In the genomic region with DNA sequence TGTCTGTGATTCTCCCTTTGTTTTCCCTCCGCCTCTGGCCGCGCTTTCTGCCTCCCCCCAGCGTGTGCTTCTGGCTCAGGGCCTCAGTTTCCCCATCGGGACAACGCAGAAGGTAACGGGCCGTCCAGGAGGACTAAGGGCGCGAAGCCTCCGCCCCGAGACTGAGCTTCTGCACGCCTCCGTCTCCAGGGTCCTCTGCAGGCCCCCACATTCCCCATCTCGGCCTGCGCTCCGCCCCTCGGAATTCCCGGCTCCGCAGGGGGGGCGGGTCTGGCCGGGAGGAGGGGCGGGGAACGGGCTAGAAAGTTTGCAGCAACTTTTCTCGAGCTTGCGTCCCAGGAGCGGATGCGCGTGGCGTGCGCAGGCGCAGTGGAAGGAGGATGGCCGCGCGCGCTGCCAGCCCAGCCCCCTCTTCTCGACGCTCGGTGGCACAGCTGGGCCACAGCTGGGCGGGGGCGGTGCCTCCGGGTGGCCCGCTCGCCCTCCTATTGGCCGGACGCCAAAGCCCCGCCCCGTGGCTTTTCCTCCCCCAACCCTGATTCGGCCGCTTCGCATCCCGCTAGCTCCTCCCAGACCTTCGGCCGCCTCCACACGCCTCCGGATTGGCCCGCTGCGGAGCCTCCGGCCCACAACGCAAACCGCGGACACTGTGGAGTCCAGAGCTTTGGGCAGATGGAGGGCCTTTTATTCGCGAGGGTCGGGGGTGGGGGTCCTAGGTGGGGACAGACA, we compare ENCODE assay signal across 1 cellular context.
TF ChIP-seq lines count a peak whose summit lies in the region.

Gene SIX5 (minus strand): TSS at position 199 of the 729 bp plus-strand sequence. CDS start 408 bp downstream, outside the sequence.

TF ChIP-seq in K562, 482 proteins besides CTCF, POLR2A, EP300 and RAD21 (continued from another document):
- TF ChIP-seq, protein P1, sequence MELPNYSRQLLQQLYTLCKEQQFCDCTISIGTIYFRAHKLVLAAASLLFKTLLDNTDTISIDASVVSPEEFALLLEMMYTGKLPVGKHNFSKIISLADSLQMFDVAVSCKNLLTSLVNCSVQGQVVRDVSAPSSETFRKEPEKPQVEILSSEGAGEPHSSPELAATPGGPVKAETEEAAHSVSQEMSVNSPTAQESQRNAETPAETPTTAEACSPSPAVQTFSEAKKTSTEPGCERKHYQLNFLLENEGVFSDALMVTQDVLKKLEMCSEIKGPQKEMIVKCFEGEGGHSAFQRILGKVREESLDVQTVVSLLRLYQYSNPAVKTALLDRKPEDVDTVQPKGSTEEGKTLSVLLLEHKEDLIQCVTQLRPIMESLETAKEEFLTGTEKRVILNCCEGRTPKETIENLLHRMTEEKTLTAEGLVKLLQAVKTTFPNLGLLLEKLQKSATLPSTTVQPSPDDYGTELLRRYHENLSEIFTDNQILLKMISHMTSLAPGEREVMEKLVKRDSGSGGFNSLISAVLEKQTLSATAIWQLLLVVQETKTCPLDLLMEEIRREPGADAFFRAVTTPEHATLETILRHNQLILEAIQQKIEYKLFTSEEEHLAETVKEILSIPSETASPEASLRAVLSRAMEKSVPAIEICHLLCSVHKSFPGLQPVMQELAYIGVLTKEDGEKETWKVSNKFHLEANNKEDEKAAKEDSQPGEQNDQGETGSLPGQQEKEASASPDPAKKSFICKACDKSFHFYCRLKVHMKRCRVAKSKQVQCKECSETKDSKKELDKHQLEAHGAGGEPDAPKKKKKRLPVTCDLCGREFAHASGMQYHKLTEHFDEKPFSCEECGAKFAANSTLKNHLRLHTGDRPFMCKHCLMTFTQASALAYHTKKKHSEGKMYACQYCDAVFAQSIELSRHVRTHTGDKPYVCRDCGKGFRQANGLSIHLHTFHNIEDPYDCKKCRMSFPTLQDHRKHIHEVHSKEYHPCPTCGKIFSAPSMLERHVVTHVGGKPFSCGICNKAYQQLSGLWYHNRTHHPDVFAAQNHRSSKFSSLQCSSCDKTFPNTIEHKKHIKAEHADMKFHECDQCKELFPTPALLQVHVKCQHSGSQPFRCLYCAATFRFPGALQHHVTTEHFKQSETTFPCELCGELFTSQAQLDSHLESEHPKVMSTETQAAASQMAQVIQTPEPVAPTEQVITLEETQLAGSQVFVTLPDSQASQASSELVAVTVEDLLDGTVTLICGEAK (IDR thresholded peaks at IDR 0.05) = 0 out of 2 replicates have a peak, but pooled peaks have one; percentile 10
- TF ChIP-seq, protein P1 (CRISPR knock-in tag; IDR thresholded peaks at IDR 0.05) = no peak
- TF ChIP-seq ZZZ3 (IDR thresholded peaks at IDR 0.05) = no peak
- TF ChIP-seq TCF3 (CRISPR knock-in tag; IDR thresholded peaks at IDR 0.05) = peak; percentile 59
- peak; percentile 75; the same call in 1 of the 2 replicates for TF ChIP-seq MBD2 (IDR thresholded peaks at IDR 0.05; ENCODE audit: borderline replicate concordance, low read depth)
- peak; percentile 99 for TF ChIP-seq HMGN3 (IDR thresholded peaks at IDR 0.05; ENCODE audit: borderline replicate concordance, extremely low read depth, insufficient read length, low read depth, low read length)
- TF ChIP-seq FOSL1 (tag; conservative IDR thresholded peaks at IDR 0.05) = no peak
- 0 out of 2 replicates have a peak, but pooled peaks have one; percentile 51 for TF ChIP-seq PRMT5 (CRISPR knock-in tag; IDR thresholded peaks at IDR 0.05)
- no peak for TF ChIP-seq ZNF408 (CRISPR knock-in tag; IDR thresholded peaks at IDR 0.05; ENCODE audit: low read depth)
- 0 out of 2 replicates have a peak, but pooled peaks have one; percentile 4 for TF ChIP-seq BHLHE40 (IDR thresholded peaks at IDR 0.05; ENCODE audit: low read length)
- TF ChIP-seq POLR2G (IDR thresholded peaks at IDR 0.05; ENCODE audit: low read depth, low read length) = peak; percentile 77
- peak in 1 of 2 experiments; percentile 30; a peak in 1 of 4 replicates for TF ChIP-seq RCOR1 (IDR thresholded peaks at IDR 0.05; ENCODE audit: borderline replicate concordance in 1 of 2, low read depth in 2 of 2, low read length in 2 of 2)
- no peak for TF ChIP-seq PHB2 (IDR thresholded peaks at IDR 0.05; ENCODE audit: low read depth)
- TF ChIP-seq MYNN (IDR thresholded peaks at IDR 0.05) = peak; percentile 97
- TF ChIP-seq MYNN (CRISPR knock-in tag; IDR thresholded peaks at IDR 0.05) = no peak
- TF ChIP-seq ARNT (IDR thresholded peaks at IDR 0.05) = peak in 1 of 2 experiments; percentile 73; a peak in 2 of 4 replicates
- TF ChIP-seq PHF21A (IDR thresholded peaks at IDR 0.05; ENCODE audit: borderline replicate concordance, low read depth) = no peak
- peak; percentile 42; the same call in 1 of the 2 replicates for TF ChIP-seq SMARCE1 (IDR thresholded peaks at IDR 0.05)
- no peak for TF ChIP-seq KAT8 (IDR thresholded peaks at IDR 0.05; ENCODE audit: low read depth)
- peak; percentile 63; the same call in 1 of the 2 replicates for TF ChIP-seq KLF16 (IDR thresholded peaks at IDR 0.05)
- no peak for TF ChIP-seq NEUROD1 (IDR thresholded peaks at IDR 0.05; ENCODE audit: borderline replicate concordance, low read depth, low read length, partially characterized antibody)
- no peak for TF ChIP-seq FUS (optimal IDR thresholded peaks at IDR 0.05; ENCODE audit: low read depth, low read length)
- TF ChIP-seq ZKSCAN3 (CRISPR knock-in tag; IDR thresholded peaks at IDR 0.05) = no peak
- TF ChIP-seq YY1 (IDR thresholded peaks at IDR 0.05; ENCODE audit: borderline replicate concordance in 1 of 3, control insufficient read depth in 1 of 3, extremely low read depth in 1 of 3, insufficient read depth in 3 of 3, insufficient read length in 1 of 3, insufficient replicate concordance in 2 of 3, low read depth in 1 of 3, low read length in 2 of 3) = peak; percentile 15 to 79 (median 69)
- TF ChIP-seq CBFA2T3 (IDR thresholded peaks at IDR 0.05) = peak; percentile 66
- TF ChIP-seq, protein P2, sequence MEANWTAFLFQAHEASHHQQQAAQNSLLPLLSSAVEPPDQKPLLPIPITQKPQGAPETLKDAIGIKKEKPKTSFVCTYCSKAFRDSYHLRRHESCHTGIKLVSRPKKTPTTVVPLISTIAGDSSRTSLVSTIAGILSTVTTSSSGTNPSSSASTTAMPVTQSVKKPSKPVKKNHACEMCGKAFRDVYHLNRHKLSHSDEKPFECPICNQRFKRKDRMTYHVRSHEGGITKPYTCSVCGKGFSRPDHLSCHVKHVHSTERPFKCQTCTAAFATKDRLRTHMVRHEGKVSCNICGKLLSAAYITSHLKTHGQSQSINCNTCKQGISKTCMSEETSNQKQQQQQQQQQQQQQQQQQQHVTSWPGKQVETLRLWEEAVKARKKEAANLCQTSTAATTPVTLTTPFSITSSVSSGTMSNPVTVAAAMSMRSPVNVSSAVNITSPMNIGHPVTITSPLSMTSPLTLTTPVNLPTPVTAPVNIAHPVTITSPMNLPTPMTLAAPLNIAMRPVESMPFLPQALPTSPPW (CRISPR knock-in tag; IDR thresholded peaks at IDR 0.05) = peak; percentile 92
- TF ChIP-seq PRDM10 (IDR thresholded peaks at IDR 0.05; ENCODE audit: partially characterized antibody) = peak; percentile 35
- peak; percentile 83 for TF ChIP-seq ATF7 (IDR thresholded peaks at IDR 0.05)
- no peak for TF ChIP-seq SRSF7 (optimal IDR thresholded peaks at IDR 0.05; ENCODE audit: low read depth, low read length)
- peak; percentile 97 for TF ChIP-seq CTBP1 (IDR thresholded peaks at IDR 0.05; ENCODE audit: borderline replicate concordance)
- no peak for TF ChIP-seq HMG20B (CRISPR knock-in tag; IDR thresholded peaks at IDR 0.05)
- peak; percentile 27 for TF ChIP-seq TBP (optimal IDR thresholded peaks at IDR 0.05; ENCODE audit: low read depth, low read length)
- TF ChIP-seq, protein P3, sequence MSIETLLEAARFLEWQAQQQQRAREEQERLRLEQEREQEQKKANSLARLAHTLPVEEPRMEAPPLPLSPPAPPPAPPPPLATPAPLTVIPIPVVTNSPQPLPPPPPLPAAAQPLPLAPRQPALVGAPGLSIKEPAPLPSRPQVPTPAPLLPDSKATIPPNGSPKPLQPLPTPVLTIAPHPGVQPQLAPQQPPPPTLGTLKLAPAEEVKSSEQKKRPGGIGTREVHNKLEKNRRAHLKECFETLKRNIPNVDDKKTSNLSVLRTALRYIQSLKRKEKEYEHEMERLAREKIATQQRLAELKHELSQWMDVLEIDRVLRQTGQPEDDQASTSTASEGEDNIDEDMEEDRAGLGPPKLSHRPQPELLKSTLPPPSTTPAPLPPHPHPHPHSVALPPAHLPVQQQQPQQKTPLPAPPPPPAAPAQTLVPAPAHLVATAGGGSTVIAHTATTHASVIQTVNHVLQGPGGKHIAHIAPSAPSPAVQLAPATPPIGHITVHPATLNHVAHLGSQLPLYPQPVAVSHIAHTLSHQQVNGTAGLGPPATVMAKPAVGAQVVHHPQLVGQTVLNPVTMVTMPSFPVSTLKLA (conservative IDR thresholded peaks at IDR 0.05) = peak; percentile 75 to 88
- TF ChIP-seq HNRNPL (IDR thresholded peaks at IDR 0.05; ENCODE audit: low read depth, low read length) = peak; percentile 93
- TF ChIP-seq PRPF4 (IDR thresholded peaks at IDR 0.05; ENCODE audit: insufficient read depth, low read depth, low read length, poor library complexity, severe bottlenecking) = peak; percentile 58
- TF ChIP-seq ZBTB7A (IDR thresholded peaks at IDR 0.05; ENCODE audit: borderline replicate concordance, control insufficient read depth, low read depth, low read length) = peak; percentile 74; the same call in 1 of the 2 replicates
- TF ChIP-seq CREM (IDR thresholded peaks at IDR 0.05; ENCODE audit: low read depth) = peak; percentile 89
- TF ChIP-seq, protein P4, sequence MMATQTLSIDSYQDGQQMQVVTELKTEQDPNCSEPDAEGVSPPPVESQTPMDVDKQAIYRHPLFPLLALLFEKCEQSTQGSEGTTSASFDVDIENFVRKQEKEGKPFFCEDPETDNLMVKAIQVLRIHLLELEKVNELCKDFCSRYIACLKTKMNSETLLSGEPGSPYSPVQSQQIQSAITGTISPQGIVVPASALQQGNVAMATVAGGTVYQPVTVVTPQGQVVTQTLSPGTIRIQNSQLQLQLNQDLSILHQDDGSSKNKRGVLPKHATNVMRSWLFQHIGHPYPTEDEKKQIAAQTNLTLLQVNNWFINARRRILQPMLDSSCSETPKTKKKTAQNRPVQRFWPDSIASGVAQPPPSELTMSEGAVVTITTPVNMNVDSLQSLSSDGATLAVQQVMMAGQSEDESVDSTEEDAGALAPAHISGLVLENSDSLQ (IDR thresholded peaks at IDR 0.05) = no peak
